In genomic region chr6:121965739-121966138, GRCh38 we compare ENCODE assay signal across 17 cellular contexts.
"Had no signal": no experiment of that assay in that cellular context is flagged by ENCODE, and none has a peak within 500 bp of the region (broad histone marks: within the 10 kb centered on the region; RNA-seq: fewer than 3 reads in every experiment).

No MANE protein-coding gene starts in this region.

- H3K27ac ChIP-seq: adrenal gland, breast epithelium, heart left ventricle, left ventricle myocardium inferior, neutrophil, parathyroid adenoma, thyroid gland had no signal

- H3K79me2 ChIP-seq: parathyroid adenoma had no signal

- H3K36me3 ChIP-seq: adrenal gland, breast epithelium, heart left ventricle, left ventricle myocardium inferior, neutrophil, thyroid gland had no signal

- H3K27me3 ChIP-seq: adrenal gland, breast epithelium, heart left ventricle, neutrophil, thyroid gland had no signal

- H3K9me3 ChIP-seq: adrenal gland, breast epithelium, neutrophil, thyroid gland had no signal

- H3K4me1 ChIP-seq: adrenal gland, breast epithelium, heart left ventricle, parathyroid adenoma, thyroid gland had no signal

- DNase-seq: activated CD4-positive, alpha-beta T cell treated with anti-CD3 and anti-CD28 coated beads, Interleukin-2, amount 50 U/mL, for 4 hours; activated gamma-delta T cell; adrenal gland; cortex of kidney; effector CD8-positive, alpha-beta T cell; left ventricle myocardium inferior; naive thymus-derived CD8-positive, alpha-beta T cell; retina; stimulated activated CD4-positive, alpha-beta T cell treated with anti-CD3 and anti-CD28 coated beads, Interleukin-12 subunit alpha, Interleukin-12 subunit beta, amount 100 ng/mL, for 4 hours; stimulated activated CD4-positive, alpha-beta T cell treated with anti-CD3 and anti-CD28 coated beads, Interleukin-1b, Interleukin-23, amount 100 ng/mL, for 48 hours; stimulated activated CD8-positive, alpha-beta memory T cell treated with anti-CD3 and anti-CD28 coated beads, Interleukin-4, amount 100 ng/mL, for 48 hours; stimulated activated naive CD4-positive, alpha-beta T cell; thyroid gland had no signal

- H2AFZ ChIP-seq: parathyroid adenoma had no signal

- H3K4me3 ChIP-seq: adrenal gland, breast epithelium, heart left ventricle, left ventricle myocardium inferior, thyroid gland had no signal

- H3K9ac ChIP-seq: parathyroid adenoma had no signal
